ENCODE assay signal across 1 cellular context in genomic region chr12:95511962-95512361, GRCh38.
TF ChIP-seq lines count a peak whose summit lies in the region.

No MANE protein-coding gene starts in this region.

TF ChIP-seq in HepG2, 621 proteins besides CTCF, POLR2A, EP300 and RAD21:
- TF ChIP-seq MAFK (conservative IDR thresholded peaks at IDR 0.05 in 1 of 2, IDR thresholded peaks at IDR 0.05 in 1 of 2; ENCODE audit: low read length in 2 of 2) (peak; percentile 82 to 88; a peak in 3 of 4 replicates), MAFF (IDR thresholded peaks at IDR 0.05; ENCODE audit: low read depth, low read length) (peak; percentile 80), ETS1 (CRISPR knock-in tag; IDR thresholded peaks at IDR 0.05) (no peak), ZNF549 (CRISPR knock-in tag; IDR thresholded peaks at IDR 0.05) (no peak)
